8 cellular contexts compared by ENCODE assay signal in the genomic region with DNA sequence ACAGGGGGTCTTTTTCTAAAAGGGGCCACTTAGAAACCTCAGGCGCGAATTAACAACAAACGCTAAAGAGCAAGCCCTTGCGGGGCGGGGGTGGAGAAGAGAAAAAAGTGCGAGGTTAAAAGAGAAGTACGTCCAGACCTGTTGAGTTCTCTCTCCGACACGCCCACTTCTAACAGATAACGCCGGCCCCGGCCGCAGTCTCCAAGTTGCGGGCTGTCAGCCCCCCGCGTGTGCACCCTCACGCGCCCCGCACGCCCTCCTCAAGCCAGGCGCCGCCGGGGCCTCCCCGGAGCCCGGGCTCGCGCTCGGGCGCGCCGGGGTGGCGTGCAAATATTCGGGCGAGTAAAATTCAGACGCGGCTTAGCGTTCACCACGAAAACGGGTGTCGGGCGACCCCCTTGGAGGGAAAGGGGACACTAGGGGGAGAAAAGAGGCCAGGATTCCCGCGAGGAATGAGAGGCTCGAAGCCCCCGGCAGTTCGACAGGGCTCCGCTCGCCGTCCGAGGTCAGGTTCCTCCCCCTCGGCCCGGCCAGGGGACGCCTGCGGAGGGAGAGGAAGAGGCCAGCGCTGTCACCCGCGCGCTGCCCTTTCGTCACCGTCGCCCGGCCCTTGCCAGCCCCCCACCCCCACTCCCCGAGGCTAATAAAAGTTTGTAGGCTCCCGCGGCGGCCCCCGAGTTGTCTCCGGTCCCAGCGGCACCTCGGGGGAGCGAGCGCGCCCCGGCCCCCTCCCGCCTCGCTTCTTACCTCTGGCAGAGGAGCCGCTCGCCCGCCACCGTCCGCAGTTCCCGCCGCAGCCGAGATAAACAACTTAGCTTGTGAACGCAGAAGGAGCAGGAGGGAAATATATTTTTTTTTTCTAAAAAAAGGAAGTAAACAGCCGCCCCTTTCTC. TPM values are rescaled to one million over a fixed set of nuclear protein-coding genes. Genes with fewer than 3 reads are reported as not detected.
DNase-seq lines count a peak whose midpoint lies in the region; ATAC-seq, FAIRE-seq and TF ChIP-seq lines count a peak whose summit lies in the region.

No MANE protein-coding gene starts in this region.

- intact Hi-C loops in endothelial cell of umbilical vein (cut with micrococcal nuclease) = loop anchor here (1.0 to 10.0 kb wide), 9 partner anchors 88 to 688 kb away; no protein-coding TSS in a partner anchor

- no peak for TF ChIP-seq POLR2A in endothelial cell of umbilical vein (IDR thresholded peaks at IDR 0.05; ENCODE audit: low read depth, low read length)

- POLR2A ChIA-PET in endothelial cell of umbilical vein (lab: Charles Lee) = interaction anchor here (0.7 to 1.2 kb wide), 2 partner anchors 366 to 476 kb away, joined by 4 to 5 read pairs; no protein-coding TSS in a partner anchor

- H3K36me3 ChIP-seq in endothelial cell of umbilical vein (ENCODE audit: control insufficient read depth in 2 of 2, extremely low read depth in 1 of 2, insufficient read depth in 2 of 2, low read length in 2 of 2) = no peaks in the 10 kb centered on the region
- peaks cover 5% of the 10 kb centered on the region for H3K36me3 ChIP-seq in mesodermal cell (ENCODE audit: control insufficient read depth, insufficient read depth, low read length)

- H3K4me1 ChIP-seq in endothelial cell of umbilical vein (ENCODE audit: control insufficient read depth, extremely low read depth, insufficient read depth, low read length) (peaks cover 49% of the 10 kb centered on the region), mesodermal cell (ENCODE audit: control insufficient read depth, insufficient read depth, low read length, poor library complexity, severe bottlenecking) (peaks cover 9% of the 10 kb centered on the region)

- WGBS in mesodermal cell (ENCODE audit: insufficient coverage in 2 of 2), 2 experiments = 0 to 1% methylated on average over 61 to 67 of the region's 86 CpGs

- dilution Hi-C loops in endothelial cell of umbilical vein (cut with MboI; ENCODE audit: extremely low pct_ligation_motif_present, low sequenced_read_pairs) = no loop called here

- no peak for TF ChIP-seq CTCF in endothelial cell of umbilical vein (IDR thresholded peaks at IDR 0.05; ENCODE audit: extremely low read depth in 1 of 2, insufficient read depth in 1 of 2, low read depth in 1 of 2, low read length in 2 of 2)

- no peaks in the 10 kb centered on the region for H3K9me1 ChIP-seq in endothelial cell of umbilical vein (replicated peaks; ENCODE audit: control insufficient read depth, extremely low read depth, insufficient read depth, low read length)

- no peaks in the 10 kb centered on the region for H4K20me1 ChIP-seq in endothelial cell of umbilical vein (replicated peaks; ENCODE audit: control insufficient read depth, extremely low read depth, insufficient read depth, low read length)

- H3K9ac ChIP-seq in endothelial cell of umbilical vein (replicated peaks; ENCODE audit: extremely low read depth, insufficient read depth, low read length) = peak overlapping the region; percentile 95

- no peak for FAIRE-seq in endothelial cell of umbilical vein (lab: Jason Lieb, UNC)

- H3K9me3 ChIP-seq in endothelial cell of umbilical vein (replicated peaks; ENCODE audit: control insufficient read depth, insufficient read depth, low read length) (no peaks in the 10 kb centered on the region), mesodermal cell (ENCODE audit: control insufficient read depth, low read length) (no peaks in the 10 kb centered on the region)

- CTCF ChIA-PET in endothelial cell of umbilical vein (lab: Charles Lee) = interaction anchor here (0.7 to 2.8 kb wide), 29 partner anchors 9 to 795 kb away, joined by 3 to 35 read pairs (median 5); no protein-coding TSS in a partner anchor

- no TSS peak for BruUV-seq in endothelial cell of umbilical vein (replicated peaks; lab: Mats Ljungman, UMichigan)

- H2AFZ ChIP-seq in endothelial cell of umbilical vein (ENCODE audit: low read depth, low read length) = peak overlapping the region; percentile 89

- DNase-seq in SIG-M5 treated with dmso at 0.1 percent for 504 hours (lab: John Stamatoyannopoulos, UW; ENCODE audit: unreplicated experiment) = peak; percentile 75
- DNase-seq in SIG-M5 (lab: John Stamatoyannopoulos, UW) = no peak
- DNase-seq in NOMO-1 (lab: John Stamatoyannopoulos, UW; ENCODE audit: unreplicated experiment in 2 of 2) = peak; percentile 49 to 65
- DNase-seq in activated CD8-positive, alpha-beta memory T cell treated with anti-CD3 and anti-CD28 coated beads, Interleukin-2, amount 50 U/mL, for 48 hours = peak; percentile 75
- peak; percentile 64 for DNase-seq in endothelial cell of umbilical vein (ENCODE audit: low read depth, low spot score)
- peak; percentile 71 for DNase-seq in stimulated activated CD8-positive, alpha-beta memory T cell treated with anti-CD3 and anti-CD28 coated beads, Interleukin-4, amount 100 ng/mL, for 48 hours

- H3K27ac ChIP-seq in endothelial cell of umbilical vein (ENCODE audit: insufficient read depth, low read depth, low read length) = peak overlapping the region; percentile 91
- H3K27ac ChIP-seq in mesodermal cell (ENCODE audit: low read depth, low read length, severe bottlenecking) = no peak overlapping the region

- no peaks in the 10 kb centered on the region for H3K27me3 ChIP-seq in endothelial cell of umbilical vein (ENCODE audit: control insufficient read depth in 2 of 2, insufficient read depth in 2 of 2, low read length in 2 of 2)

- peak overlapping the region; percentile 95 for H3K4me2 ChIP-seq in endothelial cell of umbilical vein (ENCODE audit: insufficient read depth, low read length)

- H3K4me3 ChIP-seq in endothelial cell of umbilical vein (replicated peaks in 1 of 3; ENCODE audit: insufficient read depth in 1 of 3, low read depth in 1 of 3, low read length in 3 of 3) = peak overlapping the region; percentile 64 to 94 (median 87)
- H3K4me3 ChIP-seq in mesodermal cell (ENCODE audit: extremely low read depth, insufficient read depth, low read length, poor library complexity, severe bottlenecking) = peak overlapping the region; percentile 76

- no peak for ATAC-seq in HG02623 (IDR thresholded peaks at IDR 0.05; ENCODE audit: unreplicated experiment)

- H3K79me2 ChIP-seq in endothelial cell of umbilical vein (ENCODE audit: control insufficient read depth, insufficient read depth, low read length) = peaks cover 50% of the 10 kb centered on the region

TF ChIP-seq in endothelial cell of umbilical vein, 7 proteins besides CTCF, POLR2A, EP300 and RAD21:
- TF ChIP-seq FOS (IDR thresholded peaks at IDR 0.05; ENCODE audit: borderline replicate concordance, insufficient read depth, low read length) (no peak), JUN (IDR thresholded peaks at IDR 0.05; ENCODE audit: borderline replicate concordance, insufficient read depth, insufficient read length, low read depth) (no peak), MYC (IDR thresholded peaks at IDR 0.05; ENCODE audit: low read depth, low read length) (no peak), EZH2 (IDR thresholded peaks at IDR 0.05; ENCODE audit: borderline replicate concordance, low read depth, low read length, severe bottlenecking) (no peak), POLR2AphosphoS5 (IDR thresholded peaks at IDR 0.05; ENCODE audit: insufficient read depth, low read depth, low read length) (no peak), GATA2 (IDR thresholded peaks at IDR 0.05; ENCODE audit: insufficient read depth, insufficient read length, low read depth, low read length) (no peak)
- TF ChIP-seq, protein P1, sequence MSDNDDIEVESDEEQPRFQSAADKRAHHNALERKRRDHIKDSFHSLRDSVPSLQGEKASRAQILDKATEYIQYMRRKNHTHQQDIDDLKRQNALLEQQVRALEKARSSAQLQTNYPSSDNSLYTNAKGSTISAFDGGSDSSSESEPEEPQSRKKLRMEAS (IDR thresholded peaks at IDR 0.05; ENCODE audit: insufficient read depth, insufficient read length) = no peak

RNA-seq across cellular contexts. Expression of a gene that starts 0.8 kb away (rescaled TPM):
- total RNA-seq in endothelial cell of umbilical vein = 17.0 and 21.2 TPM in 2 replicates
- 3.0 and 4.1 TPM in 2 replicates for polyA plus RNA-seq in endothelial cell of umbilical vein
- polyA plus RNA-seq in endothelial cell of umbilical vein (2011; cell fraction: cytosol; rRNA removed) = 5.4 and 5.5 TPM in 2 replicates
- 6.4 and 8.2 TPM in 2 replicates for polyA plus RNA-seq in endothelial cell of umbilical vein (2011; cell fraction: nucleus; rRNA removed)
- polyA plus RNA-seq in endothelial cell of umbilical vein (2012) = 11.5 and 15.6 TPM in 2 replicates
- polyA minus RNA-seq in endothelial cell of umbilical vein = 12.0 and 13.3 TPM in 2 replicates
- 50.7 TPM for polyA minus RNA-seq in endothelial cell of umbilical vein (2011; cell fraction: cytosol; rRNA and poly(A)+ RNA removed)
- polyA minus RNA-seq in endothelial cell of umbilical vein (2011; cell fraction: nucleus; rRNA and poly(A)+ RNA removed) = 20.7 and 29.0 TPM in 2 replicates
- 8.3 TPM for polyA plus RNA-seq in mesodermal cell (2013, experiment 1 of 2)
- 9.3 TPM for polyA plus RNA-seq in mesodermal cell (2013, experiment 2 of 2)
